In genomic region chr2:62305421-62306176, GRCh38 we compare ENCODE assay signal across 2 cellular contexts.
TF ChIP-seq lines count a peak whose summit lies in the region.

No MANE protein-coding gene starts in this region.

TF ChIP-seq in SK-N-SH, 30 proteins besides CTCF, POLR2A, EP300 and RAD21 (continued from another document):
- TF ChIP-seq CHD2 (IDR thresholded peaks at IDR 0.05; ENCODE audit: low read length, partially characterized antibody) (peak; percentile 42), SMC3 (IDR thresholded peaks at IDR 0.05; ENCODE audit: low read depth, low read length) (no peak), RCOR1 (IDR thresholded peaks at IDR 0.05; ENCODE audit: low read length) (peak; percentile 44; the same call in 1 of the 2 replicates), MEF2A (IDR thresholded peaks at IDR 0.05; ENCODE audit: borderline replicate concordance, low read depth) (no peak), FOXJ3 (CRISPR knock-in tag; IDR thresholded peaks at IDR 0.05) (peak; percentile 48; the same call in 1 of the 2 replicates), USF1 (IDR thresholded peaks at IDR 0.05; ENCODE audit: borderline replicate concordance, low read depth) (no peak), MXI1 (IDR thresholded peaks at IDR 0.05; ENCODE audit: low read depth, low read length) (no peak), PBX3 (IDR thresholded peaks at IDR 0.05) (no peak)

TF ChIP-seq in SK-N-SH treated with all-trans-retinoic acid at 6 μM for 48 hours, 23 proteins besides CTCF, POLR2A, EP300 and RAD21 (continued from another document):
- TF ChIP-seq TSHZ2 (CRISPR knock-in tag; IDR thresholded peaks at IDR 0.05) (no peak), ARNTL (CRISPR knock-in tag; IDR thresholded peaks at IDR 0.05; ENCODE audit: borderline replicate concordance, low read depth) (no peak), ZC3H10 (CRISPR knock-in tag; IDR thresholded peaks at IDR 0.05) (no peak), TCF4 (CRISPR knock-in tag; IDR thresholded peaks at IDR 0.05; ENCODE audit: borderline replicate concordance) (no peak), SNAI2 (CRISPR knock-in tag; IDR thresholded peaks at IDR 0.05) (no peak)
TF ChIP-seq in SK-N-SH treated with all-trans-retinoic acid at 6 μM for 48 hours: peak in this region for 0.
